In the genomic region with DNA sequence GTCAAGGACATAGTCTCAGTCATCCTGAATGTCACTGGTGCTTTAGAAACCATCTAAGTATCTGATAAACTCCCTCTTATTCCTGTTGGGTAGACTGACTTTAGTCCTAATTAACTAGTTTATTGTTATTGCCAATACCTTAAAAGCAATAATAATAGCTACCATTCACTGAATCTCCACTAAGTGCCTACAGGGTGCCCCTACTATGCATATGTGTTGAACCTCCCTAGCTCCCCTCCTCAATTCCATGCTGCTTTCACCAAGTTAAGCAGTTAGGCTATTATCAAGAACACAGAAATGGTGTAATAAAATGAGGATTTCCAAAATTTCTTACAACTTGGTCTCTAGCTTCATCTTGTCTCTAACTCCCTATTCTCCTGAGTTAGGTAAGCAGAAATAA, we compare ENCODE assay signal across 26 cellular contexts.
DNase-seq lines count a peak whose midpoint lies in the region; ATAC-seq, FAIRE-seq and TF ChIP-seq lines count a peak whose summit lies in the region.
"Had no signal": no experiment of that assay in that cellular context is flagged by ENCODE, and none has a peak within 500 bp of the region (broad histone marks: within the 10 kb centered on the region; RNA-seq: fewer than 3 reads in every experiment).

No MANE protein-coding gene starts in this region.

- no peak for FAIRE-seq in H1 (lab: Jason Lieb, UNC)
- no peak for FAIRE-seq in D721Med (lab: Jason Lieb, UNC)
- FAIRE-seq: A549, GM12891, GM19239 had no signal

- TF ChIP-seq RAD21 in H1 (IDR thresholded peaks at IDR 0.05 in 1 of 2, conservative IDR thresholded peaks at IDR 0.05 in 1 of 2; ENCODE audit: low read depth in 2 of 2, low read length in 2 of 2) = no peak

- H3K36me3 ChIP-seq in GM23338 (ENCODE audit: insufficient read depth) = no peaks in the 10 kb centered on the region
- H3K36me3 ChIP-seq in H1 (ENCODE audit: control insufficient read depth in 2 of 4, insufficient read depth in 4 of 4, low read length in 3 of 4) = no peaks in the 10 kb centered on the region
- no peaks in the 10 kb centered on the region for H3K36me3 ChIP-seq in iPS-20b (ENCODE audit: insufficient read depth, low read depth, low read length)
- H3K36me3 ChIP-seq: BLaER1 treated with 17β-estradiol and CSF1 and Interleukin-3, amounts not matched to agents 10 nM and 100 nM had no signal

- H3K18ac ChIP-seq in H1 (ENCODE audit: extremely low read depth, low read length) = no peak overlapping the region

- CTCF ChIA-PET in WTC11 (lab: Charles Lee) (interaction anchor here (0.7 kb wide), 1 partner anchor 14 kb away, joined by 3 read pairs; no protein-coding TSS in a partner anchor), H1 (lab: Charles Lee; ENCODE audit: partially characterized antibody) (interaction anchor here (0.9 to 2.7 kb wide), 4 partner anchors 13 to 42 kb away, joined by 3 to 11 read pairs (median 4); no protein-coding TSS in a partner anchor)

- H4K91ac ChIP-seq in H1 (replicated peaks; ENCODE audit: insufficient read length, low read length) = no peak overlapping the region

- TF ChIP-seq EP300 in H1 (IDR thresholded peaks at IDR 0.05; ENCODE audit: borderline replicate concordance in 1 of 2, low read depth in 2 of 2, low read length in 2 of 2) = no peak

- H2BK12ac ChIP-seq in H1 (ENCODE audit: low read depth, low read length) = no peak overlapping the region

- no peak overlapping the region for H3K14ac ChIP-seq in H1 (ENCODE audit: insufficient read length)

- POLR2A ChIA-PET in WTC11 (lab: Charles Lee) (interaction anchor here (1.9 kb wide), 1 partner anchor 30 kb away, joined by 10 read pairs; no protein-coding TSS in a partner anchor), H1 (lab: Charles Lee; ENCODE audit: partially characterized antibody) (interaction anchor here (0.7 to 3.0 kb wide), 6 partner anchors 10 to 228 kb away, joined by 3 to 26 read pairs (median 3); no protein-coding TSS in a partner anchor)

- no peak for TF ChIP-seq CTCF in GM23338 (conservative IDR thresholded peaks at IDR 0.05; ENCODE audit: low read depth in 2 of 2)
- no peak for TF ChIP-seq CTCF in WTC11 (IDR thresholded peaks at IDR 0.05)
- no peak for TF ChIP-seq CTCF in H1 (IDR thresholded peaks at IDR 0.05; ENCODE audit: control extremely low read depth in 1 of 3, insufficient read depth in 1 of 3, low read depth in 1 of 3, low read length in 3 of 3)
- TF ChIP-seq CTCF in chondrocyte (IDR thresholded peaks at IDR 0.05) = no peak
- no peak for TF ChIP-seq CTCF in D721Med (IDR thresholded peaks at IDR 0.05; ENCODE audit: insufficient read depth, missing control alignments)

- no peaks in the 10 kb centered on the region for H3K79me1 ChIP-seq in H1 (ENCODE audit: low read depth, low read length)

- H3K9me3 ChIP-seq in H1 (ENCODE audit: insufficient read depth in 2 of 2, low read depth in 1 of 2, low read length in 1 of 2) (no peaks in the 10 kb centered on the region), iPS-20b (ENCODE audit: insufficient read depth, low read depth, low read length) (no peaks in the 10 kb centered on the region)
- H3K9me3 ChIP-seq: A549; BLaER1 treated with 17β-estradiol and CSF1 and Interleukin-3, amounts not matched to agents 10 nM and 100 nM; Caco-2 had no signal

- H3K79me2 ChIP-seq in GM23338 (replicated peaks; ENCODE audit: insufficient read depth) (no peaks in the 10 kb centered on the region), H1 (ENCODE audit: control insufficient read depth in 1 of 2, insufficient read depth in 2 of 2, low read length in 2 of 2) (no peaks in the 10 kb centered on the region)

- DNase-seq in GM23338 (ENCODE audit: low spot score) = no peak
- no peak for DNase-seq in WTC11 (ENCODE audit: low spot score)
- no peak for DNase-seq in H1 (ENCODE audit: low read depth in 1 of 2, low spot score in 2 of 2)
- DNase-seq in chondrocyte (ENCODE audit: low spot score) = no peak
- no peak for DNase-seq in D721Med (ENCODE audit: insufficient read length, low spot score)
- DNase-seq: AML-193; Caco-2; Calu3; CD4-positive, alpha-beta T cell; CD8-positive, alpha-beta T cell; DMS 273 treated with DMSO at 0.1 percent for 48 hours; DMS153; DMS53; DMS79; DND-41; EL; GDM1 had no signal

- H2BK120ac ChIP-seq in H1 (replicated peaks; ENCODE audit: low read depth, low read length) = no peak overlapping the region

- H4K8ac ChIP-seq in H1 (ENCODE audit: extremely low read depth, insufficient read depth, low read length) = no peak overlapping the region

- H3K9ac ChIP-seq in H1 (replicated peaks in 1 of 4; ENCODE audit: extremely low read depth in 1 of 4, low read depth in 3 of 4, low read length in 3 of 4) = no peak overlapping the region
- no peak overlapping the region for H3K9ac ChIP-seq in iPS-20b (ENCODE audit: low read depth, low read length)
- H3K9ac ChIP-seq: BLaER1 treated with 17β-estradiol and CSF1 and Interleukin-3, amounts not matched to agents 10 nM and 100 nM had no signal

- H3K27me3 Mint-ChIP-seq in GM23338 (ENCODE audit: insufficient read depth, low read depth, poor library complexity) (no peaks in the 10 kb centered on the region), WTC11 (ENCODE audit: low read depth) (peaks cover 12% of the 10 kb centered on the region; the same call in 1 of the 2 replicates), chondrocyte (ENCODE audit: low read depth) (peaks cover 6% of the 10 kb centered on the region)
- H3K27me3 Mint-ChIP-seq: B cell; CD4-positive, alpha-beta T cell had no signal

- H3K4me3 ChIP-seq in GM23338 (no peak overlapping the region), H1 (ENCODE audit: extremely low read depth in 1 of 4, insufficient read depth in 2 of 4, low read depth in 3 of 4, low read length in 4 of 4) (peak overlapping the region in 1 of 4 experiments; percentile 23; a peak in 1 of 8 replicates), iPS-20b (ENCODE audit: low read length) (peak overlapping the region; percentile 6; the same call in 1 of the 2 replicates)
- H3K4me3 ChIP-seq: A549; BLaER1 treated with 17β-estradiol and CSF1 and Interleukin-3, amounts not matched to agents 10 nM and 100 nM had no signal

- ATAC-seq in GM23338 (peak; percentile 88), WTC11 (peak; percentile 75), HG03354 (IDR thresholded peaks at IDR 0.05; ENCODE audit: poor library complexity, severe bottlenecking, unreplicated experiment) (no peak)
- ATAC-seq: A549; CD8-positive, alpha-beta T cell had no signal

- H3K27ac ChIP-seq in GM23338 (ENCODE audit: low read depth) = no peak overlapping the region
- no peak overlapping the region for H3K27ac ChIP-seq in H1 (ENCODE audit: low read depth, low read length)
- H3K27ac ChIP-seq in iPS-20b (ENCODE audit: low read length) = no peak overlapping the region
- H3K27ac ChIP-seq: 22Rv1; A549; BLaER1 treated with 17β-estradiol and CSF1 and Interleukin-3, amounts not matched to agents 10 nM and 100 nM; C4-2B had no signal

- no peak overlapping the region for H2BK20ac ChIP-seq in H1 (ENCODE audit: low read length)

- no peaks in the 10 kb centered on the region for H3K23me2 ChIP-seq in H1 (ENCODE audit: low read depth, low read length)

- H2AFZ ChIP-seq in GM23338 = no peak overlapping the region
- H2AFZ ChIP-seq in H1 (ENCODE audit: low read length) = no peak overlapping the region

- H3K9me3 Mint-ChIP-seq in GM23338 (no peaks in the 10 kb centered on the region), WTC11 (no peaks in the 10 kb centered on the region), chondrocyte (ENCODE audit: low read depth) (no peaks in the 10 kb centered on the region)
- H3K9me3 Mint-ChIP-seq: CD4-positive, alpha-beta T cell; CD8-positive, alpha-beta T cell had no signal

- no peaks in the 10 kb centered on the region for H3K36me3 Mint-ChIP-seq in GM23338 (ENCODE audit: low read depth)
- no peaks in the 10 kb centered on the region for H3K36me3 Mint-ChIP-seq in WTC11
- H3K36me3 Mint-ChIP-seq in chondrocyte (ENCODE audit: low read depth) = no peaks in the 10 kb centered on the region
- H3K36me3 Mint-ChIP-seq: CD8-positive, alpha-beta T cell had no signal

- TF ChIP-seq POLR2A in H1 (IDR thresholded peaks at IDR 0.05; ENCODE audit: control extremely low read depth in 1 of 2, low read depth in 2 of 2, low read length in 2 of 2) = no peak

- H3K4me1 Mint-ChIP-seq in GM23338 = peaks cover 9% of the 10 kb centered on the region; the same call in 2 of the 3 replicates
- peaks cover 9% of the 10 kb centered on the region for H3K4me1 Mint-ChIP-seq in WTC11
- H3K4me1 Mint-ChIP-seq in chondrocyte (ENCODE audit: low read depth) = no peaks in the 10 kb centered on the region
- H3K4me1 Mint-ChIP-seq: B cell had no signal

- no peaks in the 10 kb centered on the region for H3F3A ChIP-seq in GM23338 (replicated peaks; ENCODE audit: low read depth)

- no peak overlapping the region for H2BK5ac ChIP-seq in H1 (ENCODE audit: low read depth, low read length)

- H3K27me3 ChIP-seq in GM23338 (ENCODE audit: insufficient read depth) (no peaks in the 10 kb centered on the region), H1 (replicated peaks in 1 of 4; ENCODE audit: control insufficient read depth in 3 of 4, extremely low read depth in 1 of 4, insufficient read depth in 3 of 4, low read length in 3 of 4) (no peaks in the 10 kb centered on the region; a peak in 1 of 7 replicates), iPS-20b (ENCODE audit: insufficient read depth, low read length) (no peaks in the 10 kb centered on the region)
- H3K27me3 ChIP-seq: BLaER1 treated with 17β-estradiol and CSF1 and Interleukin-3, amounts not matched to agents 10 nM and 100 nM had no signal

- H2AK5ac ChIP-seq in H1 (ENCODE audit: low read depth, low read length) = no peak overlapping the region

- no peak overlapping the region for H2BK15ac ChIP-seq in H1 (ENCODE audit: low read length)

- no peak overlapping the region for H3K27ac Mint-ChIP-seq in GM23338
- no peak overlapping the region for H3K27ac Mint-ChIP-seq in WTC11
- H3K27ac Mint-ChIP-seq in chondrocyte (ENCODE audit: unreplicated experiment) = no peak overlapping the region
- H3K27ac Mint-ChIP-seq: B cell; CD4-positive, alpha-beta T cell; CD8-positive, alpha-beta T cell had no signal

- H3K4me1 ChIP-seq in GM23338 (ENCODE audit: insufficient read depth) (peaks cover 10% of the 10 kb centered on the region), H1 (replicated peaks in 1 of 4; ENCODE audit: control insufficient read depth in 3 of 4, insufficient read depth in 4 of 4, low read length in 3 of 4) (peaks cover 0 to 9% (median 2%) of the 10 kb centered on the region in 4 experiments; a peak in 3 of 7 replicates), iPS-20b (ENCODE audit: insufficient read depth, low read length) (no peaks in the 10 kb centered on the region)
- H3K4me1 ChIP-seq: A549, Caco-2 had no signal

- H4K20me1 ChIP-seq in GM23338 (replicated peaks; ENCODE audit: insufficient read depth) (no peaks in the 10 kb centered on the region; the same call in 1 of the 2 replicates), H1 (replicated peaks in 1 of 2; ENCODE audit: control insufficient read depth in 1 of 2, insufficient read depth in 2 of 2, low read length in 2 of 2) (no peaks in the 10 kb centered on the region)
- H4K20me1 ChIP-seq: BLaER1 treated with 17β-estradiol and CSF1 and Interleukin-3, amounts not matched to agents 10 nM and 100 nM had no signal

- H3K23ac ChIP-seq in H1 (ENCODE audit: insufficient read length) = no peak overlapping the region

- no peak overlapping the region for H3K4ac ChIP-seq in H1 (replicated peaks; ENCODE audit: insufficient read length, low read depth, low read length)

- H4K5ac ChIP-seq in H1 (ENCODE audit: insufficient read length, low read depth, low read length) = no peak overlapping the region

- H3K4me2 ChIP-seq in GM23338 = peak overlapping the region; percentile 44
- peak overlapping the region; percentile 15 to 54 for H3K4me2 ChIP-seq in H1 (ENCODE audit: insufficient read depth in 1 of 2, low read depth in 2 of 2, low read length in 2 of 2)
- H3K4me2 ChIP-seq: A549; BLaER1 treated with 17β-estradiol and CSF1 and Interleukin-3, amounts not matched to agents 10 nM and 100 nM had no signal

- no peak overlapping the region for H3K56ac ChIP-seq in H1 (replicated peaks; ENCODE audit: insufficient read length, low read depth, low read length)

- no peaks in the 10 kb centered on the region for H3K9me2 ChIP-seq in GM23338 (ENCODE audit: insufficient read depth)

- H3K4me3 Mint-ChIP-seq in GM23338 = no peak overlapping the region
- no peak overlapping the region for H3K4me3 Mint-ChIP-seq in WTC11
- no peak overlapping the region for H3K4me3 Mint-ChIP-seq in chondrocyte (ENCODE audit: unreplicated experiment)
- H3K4me3 Mint-ChIP-seq: B cell; CD4-positive, alpha-beta T cell; CD8-positive, alpha-beta T cell had no signal
